ENCODE assay signal across 2 cellular contexts in the genomic region with DNA sequence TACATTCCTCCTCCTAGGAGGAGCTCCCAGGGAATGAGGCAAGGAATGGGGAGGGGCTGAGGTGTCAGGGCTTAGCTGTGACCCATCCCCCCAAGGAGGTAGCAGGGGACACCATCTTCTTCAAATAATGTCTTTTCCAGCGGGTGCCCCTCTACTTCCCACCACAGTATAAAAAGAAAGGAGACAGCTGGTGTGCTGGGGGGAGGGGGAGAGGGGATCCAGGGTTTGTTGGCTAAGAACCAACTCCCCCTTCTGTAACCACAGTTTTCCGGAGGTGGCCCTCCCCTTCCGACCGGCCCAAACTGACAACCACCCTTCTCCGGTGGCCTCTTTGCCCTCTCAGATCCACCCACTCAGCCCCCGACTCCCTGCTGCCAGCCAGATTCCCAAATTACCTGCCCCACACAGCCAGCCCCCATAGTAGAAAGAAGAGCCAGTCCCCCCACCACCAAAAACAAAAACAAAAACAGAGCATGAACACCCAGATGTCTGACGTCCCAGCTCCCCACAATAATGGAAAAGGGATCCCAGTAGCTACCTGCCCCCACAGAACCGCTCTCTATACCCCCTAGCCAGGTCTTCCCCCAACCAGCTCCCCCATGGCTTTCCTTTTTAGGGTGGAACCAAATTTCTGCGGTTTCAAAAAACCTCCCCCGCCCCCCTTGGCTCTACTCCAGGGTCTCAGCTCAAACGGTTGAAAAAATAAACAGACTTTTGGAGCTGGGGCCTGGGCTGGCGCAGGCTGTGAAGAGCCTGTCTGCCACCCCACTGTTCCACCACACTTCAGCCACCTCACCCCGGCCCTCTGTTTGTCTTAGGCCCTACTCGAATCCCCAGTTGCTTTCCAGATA.
TF ChIP-seq lines count a peak whose summit lies in the region.

No MANE protein-coding gene starts in this region.

TF ChIP-seq in A549, 52 proteins besides CTCF, POLR2A, EP300 and RAD21:
- TF ChIP-seq HOXB13 (CRISPR knock-in tag; IDR thresholded peaks at IDR 0.05; ENCODE audit: low read depth) (no peak), RARB (CRISPR knock-in tag; IDR thresholded peaks at IDR 0.05) (no peak), SMC3 (IDR thresholded peaks at IDR 0.05) (no peak), BHLHE40 (IDR thresholded peaks at IDR 0.05; ENCODE audit: low read depth, low read length) (no peak)
- TF ChIP-seq, protein P1, sequence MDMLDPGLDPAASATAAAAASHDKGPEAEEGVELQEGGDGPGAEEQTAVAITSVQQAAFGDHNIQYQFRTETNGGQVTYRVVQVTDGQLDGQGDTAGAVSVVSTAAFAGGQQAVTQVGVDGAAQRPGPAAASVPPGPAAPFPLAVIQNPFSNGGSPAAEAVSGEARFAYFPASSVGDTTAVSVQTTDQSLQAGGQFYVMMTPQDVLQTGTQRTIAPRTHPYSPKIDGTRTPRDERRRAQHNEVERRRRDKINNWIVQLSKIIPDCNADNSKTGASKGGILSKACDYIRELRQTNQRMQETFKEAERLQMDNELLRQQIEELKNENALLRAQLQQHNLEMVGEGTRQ (IDR thresholded peaks at IDR 0.05), result no peak

TF ChIP-seq in HCT116, 20 proteins besides CTCF, POLR2A, EP300 and RAD21:
- TF ChIP-seq CEBPB (IDR thresholded peaks at IDR 0.05; ENCODE audit: low read depth) (no peak), ELF1 (IDR thresholded peaks at IDR 0.05; ENCODE audit: borderline replicate concordance, low read depth) (no peak), TCF7L2 (IDR thresholded peaks at IDR 0.05; ENCODE audit: borderline replicate concordance, extremely low read depth, insufficient read depth, insufficient read length) (no peak), EZH2 (IDR thresholded peaks at IDR 0.05) (no peak), FOSL1 (IDR thresholded peaks at IDR 0.05; ENCODE audit: low read depth) (no peak), SP1 (IDR thresholded peaks at IDR 0.05; ENCODE audit: low read depth) (no peak), ZFX (IDR thresholded peaks at IDR 0.05) (no peak)
- TF ChIP-seq, protein P2, sequence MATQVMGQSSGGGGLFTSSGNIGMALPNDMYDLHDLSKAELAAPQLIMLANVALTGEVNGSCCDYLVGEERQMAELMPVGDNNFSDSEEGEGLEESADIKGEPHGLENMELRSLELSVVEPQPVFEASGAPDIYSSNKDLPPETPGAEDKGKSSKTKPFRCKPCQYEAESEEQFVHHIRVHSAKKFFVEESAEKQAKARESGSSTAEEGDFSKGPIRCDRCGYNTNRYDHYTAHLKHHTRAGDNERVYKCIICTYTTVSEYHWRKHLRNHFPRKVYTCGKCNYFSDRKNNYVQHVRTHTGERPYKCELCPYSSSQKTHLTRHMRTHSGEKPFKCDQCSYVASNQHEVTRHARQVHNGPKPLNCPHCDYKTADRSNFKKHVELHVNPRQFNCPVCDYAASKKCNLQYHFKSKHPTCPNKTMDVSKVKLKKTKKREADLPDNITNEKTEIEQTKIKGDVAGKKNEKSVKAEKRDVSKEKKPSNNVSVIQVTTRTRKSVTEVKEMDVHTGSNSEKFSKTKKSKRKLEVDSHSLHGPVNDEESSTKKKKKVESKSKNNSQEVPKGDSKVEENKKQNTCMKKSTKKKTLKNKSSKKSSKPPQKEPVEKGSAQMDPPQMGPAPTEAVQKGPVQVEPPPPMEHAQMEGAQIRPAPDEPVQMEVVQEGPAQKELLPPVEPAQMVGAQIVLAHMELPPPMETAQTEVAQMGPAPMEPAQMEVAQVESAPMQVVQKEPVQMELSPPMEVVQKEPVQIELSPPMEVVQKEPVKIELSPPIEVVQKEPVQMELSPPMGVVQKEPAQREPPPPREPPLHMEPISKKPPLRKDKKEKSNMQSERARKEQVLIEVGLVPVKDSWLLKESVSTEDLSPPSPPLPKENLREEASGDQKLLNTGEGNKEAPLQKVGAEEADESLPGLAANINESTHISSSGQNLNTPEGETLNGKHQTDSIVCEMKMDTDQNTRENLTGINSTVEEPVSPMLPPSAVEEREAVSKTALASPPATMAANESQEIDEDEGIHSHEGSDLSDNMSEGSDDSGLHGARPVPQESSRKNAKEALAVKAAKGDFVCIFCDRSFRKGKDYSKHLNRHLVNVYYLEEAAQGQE (IDR thresholded peaks at IDR 0.05; ENCODE audit: low read depth), result no peak
- TF ChIP-seq, protein P3, sequence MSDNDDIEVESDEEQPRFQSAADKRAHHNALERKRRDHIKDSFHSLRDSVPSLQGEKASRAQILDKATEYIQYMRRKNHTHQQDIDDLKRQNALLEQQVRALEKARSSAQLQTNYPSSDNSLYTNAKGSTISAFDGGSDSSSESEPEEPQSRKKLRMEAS (IDR thresholded peaks at IDR 0.05), result no peak
